Comparison of ENCODE assay signal across 3 cellular contexts in the genomic region with DNA sequence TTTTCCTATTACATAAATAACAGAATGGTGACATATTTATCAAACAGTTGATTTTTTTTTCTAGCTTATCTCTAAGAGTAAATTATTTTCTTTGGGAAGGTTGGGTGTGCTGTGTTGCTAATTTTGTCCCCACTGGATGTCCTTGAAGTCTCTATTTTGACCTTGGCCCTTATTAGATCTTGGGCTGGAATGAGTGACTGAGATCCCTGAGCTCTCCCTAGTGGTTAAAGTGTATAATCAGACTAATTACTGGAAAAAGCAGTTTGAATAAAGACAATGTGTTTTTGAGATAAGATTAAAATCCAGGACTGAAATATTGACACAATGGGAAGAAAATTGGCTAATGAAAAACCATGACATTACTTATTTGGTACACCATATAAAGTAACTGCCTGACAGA.
TF ChIP-seq lines count a peak whose summit lies in the region.

No MANE protein-coding gene starts in this region.

TF ChIP-seq in A549, 52 proteins besides CTCF, POLR2A, EP300 and RAD21:
- TF ChIP-seq, protein P1, sequence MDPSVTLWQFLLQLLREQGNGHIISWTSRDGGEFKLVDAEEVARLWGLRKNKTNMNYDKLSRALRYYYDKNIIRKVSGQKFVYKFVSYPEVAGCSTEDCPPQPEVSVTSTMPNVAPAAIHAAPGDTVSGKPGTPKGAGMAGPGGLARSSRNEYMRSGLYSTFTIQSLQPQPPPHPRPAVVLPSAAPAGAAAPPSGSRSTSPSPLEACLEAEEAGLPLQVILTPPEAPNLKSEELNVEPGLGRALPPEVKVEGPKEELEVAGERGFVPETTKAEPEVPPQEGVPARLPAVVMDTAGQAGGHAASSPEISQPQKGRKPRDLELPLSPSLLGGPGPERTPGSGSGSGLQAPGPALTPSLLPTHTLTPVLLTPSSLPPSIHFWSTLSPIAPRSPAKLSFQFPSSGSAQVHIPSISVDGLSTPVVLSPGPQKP (IDR thresholded peaks at IDR 0.05; ENCODE audit: low read depth, low read length), result no peak
- TF ChIP-seq ZSCAN20 (CRISPR knock-in tag; IDR thresholded peaks at IDR 0.05) (no peak), BHLHE40 (IDR thresholded peaks at IDR 0.05; ENCODE audit: low read depth, low read length) (no peak), ZNF302 (CRISPR knock-in tag; IDR thresholded peaks at IDR 0.05) (no peak), KDM5A (IDR thresholded peaks at IDR 0.05) (no peak)

TF ChIP-seq in H1, 55 proteins besides CTCF, POLR2A, EP300 and RAD21:
- TF ChIP-seq NRF1 (IDR thresholded peaks at IDR 0.05; ENCODE audit: low read depth, low read length) (no peak), TEAD4 (IDR thresholded peaks at IDR 0.05; ENCODE audit: low read depth, low read length) (no peak), POLR2AphosphoS5 (IDR thresholded peaks at IDR 0.05; ENCODE audit: low read depth, low read length) (no peak), TAF7 (optimal IDR thresholded peaks at IDR 0.05; ENCODE audit: borderline replicate concordance, low read depth, low read length) (no peak), BCL11A (IDR thresholded peaks at IDR 0.05; ENCODE audit: low read depth in 2 of 2, low read length in 2 of 2) (no peak), PHF8 (conservative IDR thresholded peaks at IDR 0.05; ENCODE audit: low read depth, low read length) (no peak), JUN (IDR thresholded peaks at IDR 0.05; ENCODE audit: low read depth, low read length) (no peak), BRCA1 (IDR thresholded peaks at IDR 0.05; ENCODE audit: low read depth, low read length) (no peak), POU5F1 (IDR thresholded peaks at IDR 0.05; ENCODE audit: low read depth, low read length) (no peak), SIN3A (conservative IDR thresholded peaks at IDR 0.05 in 1 of 2, IDR thresholded peaks at IDR 0.05 in 1 of 2; ENCODE audit: low read depth in 1 of 2, low read length in 2 of 2) (no peak)

TF ChIP-seq in GM12891, 5 proteins besides CTCF, POLR2A, EP300 and RAD21:
- TF ChIP-seq POU2F2 (IDR thresholded peaks at IDR 0.05; ENCODE audit: low read depth, low read length) (no peak), PAX5 (IDR thresholded peaks at IDR 0.05; ENCODE audit: insufficient read depth, low read length, severe bottlenecking) (no peak), TAF1 (IDR thresholded peaks at IDR 0.05; ENCODE audit: low read depth, low read length) (no peak), SPI1 (IDR thresholded peaks at IDR 0.05; ENCODE audit: low read depth, low read length) (no peak), POLR2AphosphoS5 (IDR thresholded peaks at IDR 0.05; ENCODE audit: low read depth, low read length) (no peak)
